ENCODE assay signal across 8 cellular contexts in the genomic region with DNA sequence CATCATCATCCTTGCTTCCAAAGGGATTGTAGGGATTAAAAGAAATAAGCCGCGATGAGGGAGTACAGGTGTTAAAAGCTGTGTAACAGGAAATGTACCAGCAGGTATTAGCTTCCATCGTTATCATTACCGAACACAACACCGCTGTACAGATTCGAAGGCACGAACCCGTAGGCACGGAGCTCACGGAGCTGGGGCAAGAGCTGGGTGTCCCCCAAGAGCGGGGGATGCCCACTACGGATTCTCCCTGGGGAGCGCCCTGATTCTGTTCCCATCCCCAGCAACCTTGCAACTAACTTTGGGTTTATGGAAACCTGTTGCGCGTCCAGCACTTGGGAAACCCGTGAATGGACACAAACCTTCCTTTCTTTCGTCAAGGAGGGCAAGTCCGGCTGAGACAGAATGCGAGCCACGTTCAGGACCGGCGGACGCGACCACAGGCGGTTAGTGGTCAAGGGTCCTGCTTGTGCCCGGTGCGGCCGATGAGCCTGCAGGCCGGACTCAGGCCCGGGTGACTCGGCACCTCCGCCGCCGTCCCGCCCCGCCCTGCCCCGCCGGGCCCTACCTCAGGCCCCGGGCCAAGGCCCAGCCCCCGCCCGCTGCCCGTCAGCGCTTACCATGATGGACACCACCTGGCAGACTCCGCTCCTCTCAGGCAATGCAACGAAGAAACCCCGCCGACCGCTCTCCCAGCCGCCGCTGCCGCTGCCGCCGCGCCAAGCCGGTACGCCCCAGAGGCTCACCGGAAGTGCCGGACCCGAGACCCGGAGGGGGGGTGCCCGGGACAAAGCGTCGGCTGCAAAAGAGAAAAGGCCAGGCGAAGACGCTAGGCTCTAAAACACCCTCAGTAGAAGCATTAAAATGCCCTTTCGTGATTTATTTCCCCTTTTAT. TPM values are rescaled to one million over a fixed set of nuclear protein-coding genes. Genes with fewer than 3 reads are reported as not detected.
DNase-seq lines count a peak whose midpoint lies in the region; ATAC-seq and TF ChIP-seq lines count a peak whose summit lies in the region.

A gene with protein sequence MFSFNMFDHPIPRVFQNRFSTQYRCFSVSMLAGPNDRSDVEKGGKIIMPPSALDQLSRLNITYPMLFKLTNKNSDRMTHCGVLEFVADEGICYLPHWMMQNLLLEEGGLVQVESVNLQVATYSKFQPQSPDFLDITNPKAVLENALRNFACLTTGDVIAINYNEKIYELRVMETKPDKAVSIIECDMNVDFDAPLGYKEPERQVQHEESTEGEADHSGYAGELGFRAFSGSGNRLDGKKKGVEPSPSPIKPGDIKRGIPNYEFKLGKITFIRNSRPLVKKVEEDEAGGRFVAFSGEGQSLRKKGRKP (minus strand): TSS at position 728 of the 892 bp plus-strand sequence. CDS start 108 bp downstream, at position 620.

- peaks cover 13% of the 10 kb centered on the region for H3K4me1 ChIP-seq in GM23338 (ENCODE audit: insufficient read depth)
- H3K4me1 ChIP-seq in cardiac muscle cell (ENCODE audit: low read depth), result peaks cover 5% of the 10 kb centered on the region
- peaks cover 18 to 34% (median 27%) of the 10 kb centered on the region in 4 donors for H3K4me1 ChIP-seq in upper lobe of left lung

- POLR2A ChIA-PET in T-cell (lab: Charles Lee), result no interaction called here

- intact Hi-C loops in posterior cingulate gyrus (cut with DNase I), result loop anchor here (5.0 to 10.0 kb wide), 3 partner anchors 46 to 524 kb away; a partner anchor contains a TSS

- H2AFZ ChIP-seq in GM23338, result peak within 1 kb of the TSS; percentile 44; the same call in 1 of the 2 replicates

- H3K9me3 ChIP-seq in cardiac muscle cell (ENCODE audit: low read depth), result no peaks in the 10 kb centered on the region
- no peaks in the 10 kb centered on the region for H3K9me3 ChIP-seq in upper lobe of left lung

- TF ChIP-seq CTCF in GM23338 (conservative IDR thresholded peaks at IDR 0.05; ENCODE audit: low read depth in 2 of 2) (no peak), LNCaP clone FGC (IDR thresholded peaks at IDR 0.05; ENCODE audit: control insufficient read depth, extremely low read depth, insufficient read depth) (no peak), cardiac muscle cell (IDR thresholded peaks at IDR 0.05; ENCODE audit: low read depth, low read length) (no peak), upper lobe of left lung (IDR thresholded peaks at IDR 0.05) (peak in 1 of 6 experiments; percentile 8)

- H3K36me3 Mint-ChIP-seq in GM23338 (ENCODE audit: low read depth) (peaks cover 20% of the 10 kb centered on the region), T-cell (peaks cover 12% of the 10 kb centered on the region)
- H3K36me3 Mint-ChIP-seq in activated naive CD8-positive, alpha-beta T cell treated with anti-CD3 and anti-CD28 coated beads, Interleukin-2, amount 50 U/mL, for 24 hours (ENCODE audit: low read depth), result peaks cover 34% of the 10 kb centered on the region

- peak within 1 kb of the TSS; percentile 98 for H3K4me2 ChIP-seq in GM23338

- H3K9me3 Mint-ChIP-seq in GM23338, result no peaks in the 10 kb centered on the region
- H3K9me3 Mint-ChIP-seq in T-cell, result no peaks in the 10 kb centered on the region
- H3K9me3 Mint-ChIP-seq in activated naive CD8-positive, alpha-beta T cell treated with anti-CD3 and anti-CD28 coated beads, Interleukin-2, amount 50 U/mL, for 24 hours, result no peaks in the 10 kb centered on the region

- H3F3A ChIP-seq in GM23338 (replicated peaks; ENCODE audit: low read depth), result no peaks in the 10 kb centered on the region

- CTCF ChIA-PET in T-cell (lab: Charles Lee), result interaction anchor here in 1 of 2 donors (0.5 to 2.2 kb wide), 5 partner anchors 33 to 455 kb away, joined by 3 to 7 read pairs (median 6); a partner anchor contains a TSS

- H3K4me1 Mint-ChIP-seq in GM23338, result peaks cover 17% of the 10 kb centered on the region
- H3K4me1 Mint-ChIP-seq in T-cell, result peaks cover 33 to 38% (median 36%) of the 10 kb centered on the region in 3 donors
- peaks cover 38% of the 10 kb centered on the region for H3K4me1 Mint-ChIP-seq in activated naive CD8-positive, alpha-beta T cell treated with anti-CD3 and anti-CD28 coated beads, Interleukin-2, amount 50 U/mL, for 24 hours

- H3K27me3 ChIP-seq in GM23338 (ENCODE audit: insufficient read depth) (no peaks in the 10 kb centered on the region), cardiac muscle cell (no peaks in the 10 kb centered on the region), upper lobe of left lung (no peaks in the 10 kb centered on the region)

- TF ChIP-seq EP300 in upper lobe of left lung (IDR thresholded peaks at IDR 0.05), result no peak

- H3K9me2 ChIP-seq in GM23338 (ENCODE audit: insufficient read depth), result no peaks in the 10 kb centered on the region

- peak within 1 kb of the TSS; percentile 89 for H3K27ac ChIP-seq in GM23338 (ENCODE audit: low read depth)
- H3K27ac ChIP-seq in cardiac muscle cell, result peak within 1 kb of the TSS; percentile 97
- H3K27ac ChIP-seq in upper lobe of left lung, result peak within 1 kb of the TSS; percentile 94 to 98 (median 96)

- WGBS in upper lobe of left lung, 2 donors, result 1% methylated on average over 33 to 50 of the region's 66 CpGs

- peaks cover 16% of the 10 kb centered on the region for H3K36me3 ChIP-seq in GM23338 (ENCODE audit: insufficient read depth)
- no peaks in the 10 kb centered on the region for H3K36me3 ChIP-seq in cardiac muscle cell
- peaks cover 3 to 18% (median 13%) of the 10 kb centered on the region in 4 donors for H3K36me3 ChIP-seq in upper lobe of left lung

- H3K4me3 Mint-ChIP-seq in GM23338 (peak within 1 kb of the TSS; percentile 97), T-cell (peak within 1 kb of the TSS; percentile 84 to 93 (median 93))
- H3K4me3 Mint-ChIP-seq in activated naive CD8-positive, alpha-beta T cell treated with anti-CD3 and anti-CD28 coated beads, Interleukin-2, amount 50 U/mL, for 24 hours, result peak within 1 kb of the TSS; percentile 97

- TF ChIP-seq POLR2A in upper lobe of left lung (IDR thresholded peaks at IDR 0.05), result peak in 2 of 4 donors; percentile 49 to 67

- H3K79me2 ChIP-seq in GM23338 (replicated peaks; ENCODE audit: insufficient read depth), result peaks cover 55% of the 10 kb centered on the region

- peak within 1 kb of the TSS; percentile 55 for H3K4me3 ChIP-seq in GM23338
- peak within 1 kb of the TSS; percentile 92 for H3K4me3 ChIP-seq in LNCaP clone FGC (ENCODE audit: low read depth, low read length)
- peak within 1 kb of the TSS; percentile 52 for H3K4me3 ChIP-seq in cardiac muscle cell
- H3K4me3 ChIP-seq in upper lobe of left lung, result peak within 1 kb of the TSS; percentile 70 to 95 (median 86)

- DNase-seq in GM04504 (ENCODE audit: low read depth) (peak; percentile 56), GM23338 (ENCODE audit: low spot score) (peak; percentile 92), LNCaP clone FGC (ENCODE audit: low read depth) (peak; percentile 31), T-cell (peak; percentile 64 to 85 (median 74)), cardiac muscle cell (ENCODE audit: low read depth in 1 of 2, low spot score in 1 of 2) (peak; percentile 91 to 92), posterior cingulate gyrus (peak; percentile 69 to 97 (median 80)), upper lobe of left lung (peak; percentile 83 to 96)
- DNase-seq in activated naive CD8-positive, alpha-beta T cell treated with anti-CD3 and anti-CD28 coated beads, Interleukin-2, amount 50 U/mL, for 24 hours, result peak; percentile 82

- H3K27me3 Mint-ChIP-seq in GM23338 (ENCODE audit: insufficient read depth, low read depth, poor library complexity) (peaks cover 3% of the 10 kb centered on the region), T-cell (no peaks in the 10 kb centered on the region)
- H3K27me3 Mint-ChIP-seq in activated naive CD8-positive, alpha-beta T cell treated with anti-CD3 and anti-CD28 coated beads, Interleukin-2, amount 50 U/mL, for 24 hours, result peaks cover 2% of the 10 kb centered on the region

- ATAC-seq in GM23338 (peak; percentile 82), T-cell (replicated peaks in 1 of 4) (peak; percentile 58 to 68 (median 63)), upper lobe of left lung (ENCODE audit: low FRiP score in 2 of 2) (peak; percentile 87 to 91)
- peak; percentile 58 for ATAC-seq in activated naive CD8-positive, alpha-beta T cell treated with anti-CD3 and anti-CD28 coated beads, Interleukin-2, amount 50 U/mL, for 24 hours

- peak within 1 kb of the TSS; percentile 100 for H3K27ac Mint-ChIP-seq in GM23338
- H3K27ac Mint-ChIP-seq in T-cell, result peak within 1 kb of the TSS; percentile 100
- peak within 1 kb of the TSS; percentile 99 for H3K27ac Mint-ChIP-seq in activated naive CD8-positive, alpha-beta T cell treated with anti-CD3 and anti-CD28 coated beads, Interleukin-2, amount 50 U/mL, for 24 hours

- H4K20me1 ChIP-seq in GM23338 (replicated peaks; ENCODE audit: insufficient read depth), result peaks cover 37% of the 10 kb centered on the region

TF ChIP-seq in GM23338, 12 proteins besides CTCF, POLR2A, EP300 and RAD21:
- TF ChIP-seq NANOG (IDR thresholded peaks at IDR 0.05; ENCODE audit: borderline replicate concordance) (no peak), ZNF331 (CRISPR knock-in tag; IDR thresholded peaks at IDR 0.05; ENCODE audit: low read depth) (no peak), EZH2phosphoT487 (IDR thresholded peaks at IDR 0.05; ENCODE audit: unreplicated experiment) (no peak), JUNB (IDR thresholded peaks at IDR 0.05; ENCODE audit: unreplicated experiment) (no peak), CREB1 (CRISPR knock-in tag; IDR thresholded peaks at IDR 0.05; ENCODE audit: low read depth) (no peak), EZH2 (IDR thresholded peaks at IDR 0.05; ENCODE audit: low read depth, unreplicated experiment) (no peak), POLR2AphosphoS5 (IDR thresholded peaks at IDR 0.05; ENCODE audit: low read depth) (peak; percentile 69)

RNA-seq across cellular contexts. Expression of the gene that starts here (rescaled TPM):
- total RNA-seq in GM23338 (2014; rRNA removed; shearing (Covaris generic)), result 53.5 and 54.1 TPM in 2 replicates
- polyA plus RNA-seq in GM23338 (2016; fragmentation: Nextera tagmentation; extraction: Ambion mirVana) (80.3 and 93.8 TPM in 2 replicates), cardiac muscle cell (36.9 and 77.3 TPM in 2 replicates)
- total RNA-seq in T-cell (10 to 100 TPM; 52.9 to 85.1 (median 60.0) TPM), cardiac muscle cell (23.4 and 34.2 TPM in 2 replicates), upper lobe of left lung (10 to 100 TPM; 21.0 to 52.1 (median 29.1) TPM)

Comparison
In these comparisons a context has a peak if more than half of its experiments do, and no peak if none do; other contexts are left out.
1. Peak in every context shown above with its lines: DNase-seq, ATAC-seq, H3K4me3 ChIP-seq and H3K27ac ChIP-seq.
2. DNase-seq: peak in every context shown above with its lines; median percentile 92 in GM23338; 92 in cardiac muscle cell; 90 in upper lobe of left lung; 82 in activated naive CD8-positive, alpha-beta T cell treated with anti-CD3 and anti-CD28 coated beads, Interleukin-2, amount 50 U/mL, for 24 hours; 80 in posterior cingulate gyrus; 74 in T-cell; 56 in GM04504; 31 in LNCaP clone FGC.